In genomic region chr12:123608192-123608591, GRCh38 we compare ENCODE assay signal across 19 cellular contexts. TPM values are rescaled to one million over a fixed set of nuclear protein-coding genes. Genes with fewer than 3 reads are reported as not detected.
DNase-seq lines count a peak whose midpoint lies in the region; ATAC-seq, FAIRE-seq and TF ChIP-seq lines count a peak whose summit lies in the region.
"Had no signal": no experiment of that assay in that cellular context is flagged by ENCODE, and none has a peak within 500 bp of the region (broad histone marks: within the 10 kb centered on the region; RNA-seq: fewer than 3 reads in every experiment).

No MANE protein-coding gene starts in this region.

- peaks cover 22% of the 10 kb centered on the region for H3K4me1 Mint-ChIP-seq in activated CD8-positive, alpha-beta memory T cell treated with anti-CD3 and anti-CD28 coated beads, Interleukin-2, amount 10 ng/mL, durations not matched to agents 7 days and 5 days
- peaks cover 13% of the 10 kb centered on the region for H3K4me1 Mint-ChIP-seq in brain

- peaks cover 31 to 37% of the 10 kb centered on the region in 2 donors for H3K36me3 ChIP-seq in small intestine (ENCODE audit: control insufficient read depth in 2 of 2, insufficient read depth in 2 of 2, low read length in 2 of 2)

- no peaks in the 10 kb centered on the region for H3K9me3 Mint-ChIP-seq in activated CD8-positive, alpha-beta memory T cell treated with anti-CD3 and anti-CD28 coated beads, Interleukin-2, amount 10 ng/mL, durations not matched to agents 7 days and 5 days (ENCODE audit: low read depth)
- H3K9me3 Mint-ChIP-seq in brain: no peaks in the 10 kb centered on the region
- H3K9me3 Mint-ChIP-seq: CD8-positive, alpha-beta memory T cell had no signal

- no peak for FAIRE-seq in small intestine (lab: Jason Lieb, UNC)
- FAIRE-seq: GM12892 had no signal

- H3K9me3 ChIP-seq in small intestine (ENCODE audit: control insufficient read depth, low read depth): no peaks in the 10 kb centered on the region
- H3K9me3 ChIP-seq: BLaER1 treated with 17β-estradiol and CSF1 and Interleukin-3, amounts not matched to agents 10 nM and 100 nM; MG63; SJCRH30 had no signal

- 77 to 85% (median 82%) methylated on average over 8 of the region's 8 CpGs for WGBS in small intestine, 3 donors

- DNase-seq in activated CD8-positive, alpha-beta memory T cell treated with anti-CD3 and anti-CD28 coated beads, Interleukin-2, amount 50 U/mL, for 48 hours: peak; percentile 38
- no peak for DNase-seq in activated CD8-positive, alpha-beta memory T cell treated with anti-CD3 and anti-CD28 coated beads, Interleukin-2, amount 10 ng/mL, durations not matched to agents 7 days and 5 days
- DNase-seq in NCI-H2171 treated with DMSO at 0.1 percent for 48 hours (lab: John Stamatoyannopoulos, UW): peak; percentile 97
- peak; percentile 21 for DNase-seq in small intestine
- DNase-seq in cardiac septum (ENCODE audit: low spot score): no peak
- no peak for DNase-seq in MV-4-11 (lab: John Stamatoyannopoulos, UW)
- DNase-seq: 8988T; CD8-positive, alpha-beta memory T cell; GOT3; MG63; NCI-H1092 treated with DMSO at 0.1 percent for 48 hours; NCI-H187; NCI-H748 treated with DMSO at 0.1 percent for 48 hours; PC-9; SJCRH30 had no signal

- H3K4me1 ChIP-seq in small intestine (ENCODE audit: control insufficient read depth in 2 of 2, insufficient read depth in 1 of 2, low read depth in 1 of 2, low read length in 1 of 2): peaks cover 0 to under 1% of the 10 kb centered on the region in 2 donors
- H3K4me1 ChIP-seq: SJCRH30 had no signal

- H3K4me3 Mint-ChIP-seq in activated CD8-positive, alpha-beta memory T cell treated with anti-CD3 and anti-CD28 coated beads, Interleukin-2, amount 10 ng/mL, durations not matched to agents 7 days and 5 days: no peak overlapping the region
- H3K4me3 Mint-ChIP-seq in brain: peak overlapping the region in 2 of 5 experiments; percentile 38 to 57
- H3K4me3 Mint-ChIP-seq: CD8-positive, alpha-beta memory T cell had no signal

- H3K27me3 Mint-ChIP-seq in activated CD8-positive, alpha-beta memory T cell treated with anti-CD3 and anti-CD28 coated beads, Interleukin-2, amount 10 ng/mL, durations not matched to agents 7 days and 5 days: no peaks in the 10 kb centered on the region
- H3K27me3 Mint-ChIP-seq in brain: no peaks in the 10 kb centered on the region
- H3K27me3 Mint-ChIP-seq: CD8-positive, alpha-beta memory T cell had no signal

- no peak for TF ChIP-seq CTCF in brain (conservative IDR thresholded peaks at IDR 0.05)

- ATAC-seq in activated CD8-positive, alpha-beta memory T cell treated with anti-CD3 and anti-CD28 coated beads, Interleukin-2, amount 10 ng/mL, durations not matched to agents 7 days and 5 days: no peak
- no peak for ATAC-seq in HG03196 (IDR thresholded peaks at IDR 0.05; ENCODE audit: unreplicated experiment)

- peaks cover 57% of the 10 kb centered on the region for H3K36me3 Mint-ChIP-seq in activated CD8-positive, alpha-beta memory T cell treated with anti-CD3 and anti-CD28 coated beads, Interleukin-2, amount 10 ng/mL, durations not matched to agents 7 days and 5 days
- H3K36me3 Mint-ChIP-seq in brain: peaks cover 70% of the 10 kb centered on the region

- no peak overlapping the region for H3K27ac ChIP-seq in small intestine (ENCODE audit: low read depth in 1 of 2, low read length in 1 of 2)
- H3K27ac ChIP-seq: BLaER1 treated with 17β-estradiol and CSF1 and Interleukin-3, amounts not matched to agents 10 nM and 100 nM; PC-9; SJCRH30 had no signal

- H3K4me3 ChIP-seq in small intestine (ENCODE audit: low read depth in 1 of 2, low read length in 2 of 2): no peak overlapping the region
- H3K4me3 ChIP-seq: BLaER1 treated with 17β-estradiol and CSF1 and Interleukin-3, amounts not matched to agents 10 nM and 100 nM; MG63; PC-9; SJCRH30 had no signal

- no peaks in the 10 kb centered on the region for H3K27me3 ChIP-seq in small intestine (ENCODE audit: control insufficient read depth in 2 of 2, insufficient read depth in 2 of 2, low read length in 2 of 2)
- H3K27me3 ChIP-seq: BLaER1 treated with 17β-estradiol and CSF1 and Interleukin-3, amounts not matched to agents 10 nM and 100 nM; MG63; SJCRH30 had no signal

- no peak overlapping the region for H3K27ac Mint-ChIP-seq in activated CD8-positive, alpha-beta memory T cell treated with anti-CD3 and anti-CD28 coated beads, Interleukin-2, amount 10 ng/mL, durations not matched to agents 7 days and 5 days
- H3K27ac Mint-ChIP-seq in brain: peak overlapping the region in 3 of 5 experiments; percentile 48 to 86 (median 65)
- H3K27ac Mint-ChIP-seq: CD8-positive, alpha-beta memory T cell had no signal

- intact Hi-C loops in cardiac septum (cut with DNase I): no loop called here

- CTCF ChIA-PET in activated CD8-positive, alpha-beta memory T cell treated with anti-CD3 and anti-CD28 coated beads, Interleukin-2, amount 10 ng/mL, durations not matched to agents 7 days and 5 days (lab: Charles Lee): interaction anchor here (1.2 kb wide), 1 partner anchor 10 kb away, joined by 3 read pairs; no protein-coding TSS in a partner anchor

RNA-seq across cellular contexts. Expression of gene DDX55, which starts 6.3 kb away (rescaled TPM):
- 10 to 100 TPM; 46.8 to 51.0 TPM for total RNA-seq in activated CD8-positive, alpha-beta memory T cell treated with anti-CD3 and anti-CD28 coated beads, Interleukin-2, amount 10 ng/mL, durations not matched to agents 7 days and 5 days
- polyA plus RNA-seq in brain (ENCODE audit: insufficient read depth, low read depth, low replicate concordance): 6.9 TPM
- polyA plus RNA-seq in small intestine: 10 to 100 TPM in 1 of 3 donors, 1 to 10 TPM in 2; 8.3 to 10.9 (median 8.9) TPM
- total RNA-seq in cardiac septum: 5.1 TPM

RNA-seq across cellular contexts. Expression of gene TMED2, which starts 23.8 kb away (rescaled TPM):
- 100 to 1,000 TPM; 132 to 172 TPM for total RNA-seq in activated CD8-positive, alpha-beta memory T cell treated with anti-CD3 and anti-CD28 coated beads, Interleukin-2, amount 10 ng/mL, durations not matched to agents 7 days and 5 days
- polyA plus RNA-seq in brain (ENCODE audit: insufficient read depth, low read depth, low replicate concordance) (84.1 TPM), small intestine (100 to 1,000 TPM in 1 of 3 donors, 10 to 100 TPM in 2; 37.1 to 190 (median 59.2) TPM)
- 150 TPM for total RNA-seq in cardiac septum

RNA-seq across cellular contexts. Expression of gene EIF2B1, which starts 25.3 kb away (rescaled TPM):
- 10 to 100 TPM; 60.3 to 76.4 TPM for total RNA-seq in activated CD8-positive, alpha-beta memory T cell treated with anti-CD3 and anti-CD28 coated beads, Interleukin-2, amount 10 ng/mL, durations not matched to agents 7 days and 5 days
- polyA plus RNA-seq in brain (ENCODE audit: insufficient read depth, low read depth, low replicate concordance) (36.4 TPM), small intestine (10 to 100 TPM; 28.4 to 32.2 (median 29.6) TPM)
- 27.9 TPM for total RNA-seq in cardiac septum

RNA-seq across cellular contexts. Expression of gene GTF2H3, which starts 25.4 kb away (rescaled TPM):
- 10 to 100 TPM; 46.1 to 49.6 TPM for total RNA-seq in activated CD8-positive, alpha-beta memory T cell treated with anti-CD3 and anti-CD28 coated beads, Interleukin-2, amount 10 ng/mL, durations not matched to agents 7 days and 5 days
- polyA plus RNA-seq in brain (ENCODE audit: insufficient read depth, low read depth, low replicate concordance) (14.1 TPM), small intestine (10 to 100 TPM in 1 of 3 donors, 1 to 10 TPM in 2; 6.7 to 18.3 (median 7.3) TPM)
- 12.9 TPM for total RNA-seq in cardiac septum

Comparison
In these comparisons a context has a peak if more than half of its experiments do, and no peak if none do; other contexts are left out.
1. DNase-seq: peak in activated CD8-positive, alpha-beta memory T cell treated with anti-CD3 and anti-CD28 coated beads, Interleukin-2, amount 50 U/mL, for 48 hours (single experiment), NCI-H2171 treated with DMSO at 0.1 percent for 48 hours (single experiment) and small intestine (single experiment); none in activated CD8-positive, alpha-beta memory T cell treated with anti-CD3 and anti-CD28 coated beads, Interleukin-2, amount 10 ng/mL, durations not matched to agents 7 days and 5 days (single experiment), cardiac septum (single experiment) and MV-4-11 (single experiment).